ENCODE assay signal across 15 cellular contexts in the genomic region with DNA sequence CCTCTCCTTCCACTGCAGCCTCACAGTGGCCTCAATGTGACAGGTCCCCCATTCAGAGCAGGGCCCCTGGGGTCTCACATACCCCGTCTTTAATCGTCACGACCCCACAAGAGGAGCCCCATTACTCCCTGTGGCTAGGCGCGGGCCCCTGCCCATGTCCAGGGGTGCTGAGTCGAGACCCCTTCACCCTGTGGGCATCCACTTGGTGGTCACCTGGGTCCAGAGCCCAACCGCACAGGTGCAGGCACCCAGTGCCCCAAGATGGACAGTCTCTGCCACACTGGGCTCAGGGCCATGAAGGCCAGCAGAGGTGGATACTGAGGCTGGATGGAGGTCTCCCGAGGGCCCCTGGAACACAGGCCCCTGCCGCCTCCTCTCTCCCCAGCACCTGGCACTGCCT. TPM values are rescaled to one million over a fixed set of nuclear protein-coding genes. Genes with fewer than 3 reads are reported as not detected.
DNase-seq lines count a peak whose midpoint lies in the region; ATAC-seq and TF ChIP-seq lines count a peak whose summit lies in the region.
"Had no signal": no experiment of that assay in that cellular context is flagged by ENCODE, and none has a peak within 500 bp of the region (broad histone marks: within the 10 kb centered on the region; RNA-seq: fewer than 3 reads in every experiment).

No MANE protein-coding gene starts in this region.

- H3K4me3 ChIP-seq in CD8-positive, alpha-beta T cell (ENCODE audit: low read depth, low read length), result no peak overlapping the region
- H3K4me3 ChIP-seq in Loucy (ENCODE audit: low read length, poor library complexity, severe bottlenecking) (peak overlapping the region; percentile 99), colonic mucosa (no peak overlapping the region), psoas muscle (peak overlapping the region; percentile 88), H7 (ENCODE audit: insufficient read depth, low read depth, low read length) (no peak overlapping the region)
- H3K4me3 ChIP-seq: HAP-1 had no signal

- H4K20me1 ChIP-seq in Loucy (ENCODE audit: insufficient read depth, low read length, poor library complexity, severe bottlenecking), result peaks cover 73% of the 10 kb centered on the region

- no peaks in the 10 kb centered on the region for H3K27me3 ChIP-seq in CD8-positive, alpha-beta T cell (ENCODE audit: insufficient read depth, low read length)
- H3K27me3 ChIP-seq in Loucy (ENCODE audit: insufficient read depth, low read length, poor library complexity, severe bottlenecking) (peaks cover 4% of the 10 kb centered on the region), colonic mucosa (no peaks in the 10 kb centered on the region), psoas muscle (ENCODE audit: insufficient read depth in 3 of 3, low read length in 2 of 3) (no peaks in the 10 kb centered on the region), H7 (ENCODE audit: control insufficient read depth, insufficient read depth, low read length) (no peaks in the 10 kb centered on the region)

- H3K27me3 Mint-ChIP-seq in CD8-positive, alpha-beta T cell (ENCODE audit: low read depth), result no peaks in the 10 kb centered on the region

- POLR2A ChIA-PET in CD8-positive, alpha-beta T cell (lab: Charles Lee), result interaction anchor here (0.9 to 15.7 kb wide), 2 partner anchors 10 to 60 kb away, joined by 4 to 647 read pairs; a partner anchor contains a TSS

- no peak overlapping the region for H3K27ac ChIP-seq in CD8-positive, alpha-beta T cell (ENCODE audit: low read depth, low read length)
- H3K27ac ChIP-seq in colonic mucosa (peak overlapping the region; percentile 63), psoas muscle (no peak overlapping the region)

- intact Hi-C loops in CD8-positive, alpha-beta T cell (cut with DNase I, micrococcal nuclease), result no loop called here
- intact Hi-C loops in colonic mucosa (cut with DNase I) (no loop called here), psoas muscle (cut with DNase I) (no loop called here)

- no peaks in the 10 kb centered on the region for H3K9me3 Mint-ChIP-seq in CD8-positive, alpha-beta T cell

- WGBS in psoas muscle, 3 donors, result 77 to 86% (median 80%) methylated on average over 9 of the region's 9 CpGs

- H3K9me2 ChIP-seq in Loucy (replicated peaks; ENCODE audit: low read depth, low read length), result no peaks in the 10 kb centered on the region

- peaks cover 11% of the 10 kb centered on the region for H3K36me3 ChIP-seq in CD8-positive, alpha-beta T cell (ENCODE audit: insufficient read depth, low read length)
- H3K36me3 ChIP-seq in Loucy (ENCODE audit: insufficient read depth, low read length) (peaks cover 12% of the 10 kb centered on the region; the same call in 1 of the 2 replicates), colonic mucosa (no peaks in the 10 kb centered on the region), psoas muscle (ENCODE audit: insufficient read depth in 1 of 2, low read depth in 1 of 2) (peaks cover 0 to 15% of the 10 kb centered on the region in 2 donors), H7 (replicated peaks; ENCODE audit: control insufficient read depth, insufficient read depth, low read length) (peaks cover 2% of the 10 kb centered on the region)

- CTCF ChIA-PET in CD8-positive, alpha-beta T cell (lab: Charles Lee), result interaction anchor here (1.2 kb wide), 1 partner anchor 186 kb away, joined by 3 read pairs; no protein-coding TSS in a partner anchor

- H3K27ac Mint-ChIP-seq in CD8-positive, alpha-beta T cell, result no peak overlapping the region

- H3K4me1 Mint-ChIP-seq in CD8-positive, alpha-beta T cell (ENCODE audit: low read depth), result peaks cover 47% of the 10 kb centered on the region

- peak overlapping the region; percentile 90 for H3K4me3 Mint-ChIP-seq in CD8-positive, alpha-beta T cell

- H3K4me1 ChIP-seq in CD8-positive, alpha-beta T cell (ENCODE audit: insufficient read depth, low read length), result peaks cover 41% of the 10 kb centered on the region
- H3K4me1 ChIP-seq in Loucy (ENCODE audit: insufficient read depth, low read length, poor library complexity, severe bottlenecking) (peaks cover 26% of the 10 kb centered on the region), colonic mucosa (peaks cover 41% of the 10 kb centered on the region), psoas muscle (peaks cover 57% of the 10 kb centered on the region)

- peaks cover 8% of the 10 kb centered on the region for H3K36me3 Mint-ChIP-seq in CD8-positive, alpha-beta T cell

- H3F3A ChIP-seq in Loucy (ENCODE audit: low read depth), result peaks cover 8% of the 10 kb centered on the region; the same call in 1 of the 2 replicates

- H3K9ac ChIP-seq in Loucy (ENCODE audit: low read depth, low read length, poor library complexity, severe bottlenecking) (peak overlapping the region; percentile 97), colonic mucosa (ENCODE audit: low read depth in 2 of 2, low read length in 2 of 2) (peak overlapping the region; percentile 21 to 47)

- H3K9me3 ChIP-seq in CD8-positive, alpha-beta T cell (ENCODE audit: low read length), result no peaks in the 10 kb centered on the region
- H3K9me3 ChIP-seq in Loucy (ENCODE audit: insufficient read depth, low read depth, low read length) (no peaks in the 10 kb centered on the region), colonic mucosa (no peaks in the 10 kb centered on the region), psoas muscle (no peaks in the 10 kb centered on the region)
- H3K9me3 ChIP-seq: HAP-1 had no signal

- H3K79me2 ChIP-seq in Loucy (ENCODE audit: insufficient read depth, low read length), result peaks cover 77% of the 10 kb centered on the region

- H3K4me2 ChIP-seq in Loucy (ENCODE audit: low read depth, low read length, poor library complexity, severe bottlenecking), result peak overlapping the region; percentile 97

- no peak for DNase-seq in CD8-positive, alpha-beta T cell
- DNase-seq in colonic mucosa (no peak), psoas muscle (peak in 1 of 2 donors; percentile 50), HK-2 (ENCODE audit: unreplicated experiment) (no peak), DMS79 (lab: John Stamatoyannopoulos, UW) (no peak), H7 (no peak)
- DNase-seq: DMS153, foreskin melanocyte, NCI-H1694, Right ventricle myocardium superior had no signal

- no peak for TF ChIP-seq CTCF in CD8-positive, alpha-beta T cell (IDR thresholded peaks at IDR 0.05)
- TF ChIP-seq CTCF in Loucy (conservative IDR thresholded peaks at IDR 0.05; ENCODE audit: low read length) (no peak), colonic mucosa (IDR thresholded peaks at IDR 0.05) (no peak), psoas muscle (IDR thresholded peaks at IDR 0.05) (no peak)

- H2AFZ ChIP-seq in Loucy (ENCODE audit: low read length), result no peak overlapping the region

- ATAC-seq in CD8-positive, alpha-beta T cell, result no peak
- ATAC-seq in psoas muscle, result no peak
- ATAC-seq in activated CD4-positive, CD25-positive, alpha-beta regulatory T cell treated with anti-CD3 and anti-CD28 coated beads, Interleukin-2, amount 50 U/mL, for 24 hours, result no peak

RNA-seq across cellular contexts. Expression of a gene that starts 3.0 kb away (rescaled TPM):
- total RNA-seq in CD8-positive, alpha-beta T cell, result 100 to 1,000 TPM; 408 to 443 TPM
- 100 to 1,000 TPM; 170 to 235 TPM for total RNA-seq in colonic mucosa
- total RNA-seq in psoas muscle, result 100 to 1,000 TPM in 1 of 4 donors, 10 to 100 TPM in 3; 67.1 to 128 (median 87.4) TPM
- 100 to 1,000 TPM in 1 of 3 donors, 10 to 100 TPM in 2; 80.6 to 133 (median 89.9) TPM for polyA plus RNA-seq in psoas muscle
- total RNA-seq in H7 (2014; rRNA removed; shearing (Covaris generic)), result 153 and 185 TPM in 2 replicates

RNA-seq across cellular contexts. Expression of a gene that starts 3.4 kb away (rescaled TPM):
- total RNA-seq in CD8-positive, alpha-beta T cell, result not detected
- total RNA-seq in colonic mucosa (not detected), psoas muscle (not detected)
- not detected for polyA plus RNA-seq in psoas muscle
- total RNA-seq in H7 (2014; rRNA removed; shearing (Covaris generic)), result not detected in 2 replicates
- total RNA-seq: bronchial epithelial cell, lung microvascular endothelial cell, Right ventricle myocardium superior had no signal

RNA-seq across cellular contexts. Expression of a gene that starts 8.5 kb away (rescaled TPM):
- 100 to 1,000 TPM; 382 to 392 TPM for total RNA-seq in CD8-positive, alpha-beta T cell
- total RNA-seq in colonic mucosa (100 to 1,000 TPM; 108 to 132 TPM), psoas muscle (1 to 10 TPM; 3.0 to 9.5 (median 8.5) TPM)
- polyA plus RNA-seq in psoas muscle, result 1 to 10 TPM; 1.7 to 6.3 (median 2.3) TPM
- 440 and 495 TPM in 2 replicates for total RNA-seq in H7 (2014; rRNA removed; shearing (Covaris generic))

RNA-seq across cellular contexts. Expression of a gene that starts 17.7 kb away (rescaled TPM):
- total RNA-seq in CD8-positive, alpha-beta T cell, result under 1 TPM; 0.35 to 0.53 TPM
- total RNA-seq in colonic mucosa (not detected), psoas muscle (under 1 TPM in 1 of 4 donors, not detected in 3; 0.16 TPM)
- under 1 TPM in 1 of 3 donors, not detected in 2; 0.01 TPM for polyA plus RNA-seq in psoas muscle
- total RNA-seq in H7 (2014; rRNA removed; shearing (Covaris generic)), result 0.03 and 0.07 TPM in 2 replicates
- total RNA-seq: Right ventricle myocardium superior had no signal

RNA-seq across cellular contexts. Expression of a gene that starts 22.0 kb away (rescaled TPM):
- 10 to 100 TPM; 93.3 to 98.0 TPM for total RNA-seq in CD8-positive, alpha-beta T cell
- 10 to 100 TPM; 23.9 to 31.6 TPM for total RNA-seq in colonic mucosa
- 10 to 100 TPM in 3 of 4 donors, 1 to 10 TPM in 1; 5.2 to 19.5 (median 16.5) TPM for total RNA-seq in psoas muscle
- 10 to 100 TPM in 1 of 3 donors, 1 to 10 TPM in 2; 2.6 to 10.1 (median 3.3) TPM for polyA plus RNA-seq in psoas muscle
- 17.9 and 19.7 TPM in 2 replicates for total RNA-seq in H7 (2014; rRNA removed; shearing (Covaris generic))

Comparison
In these comparisons a context has a peak if more than half of its experiments do, and no peak if none do; other contexts are left out.
1. H3K4me3 ChIP-seq: peak in Loucy (single experiment) and psoas muscle (single experiment); none in CD8-positive, alpha-beta T cell (single experiment), colonic mucosa (single experiment) and H7 (single experiment).
2. RNA of a gene that starts 8.5 kb away (total RNA-seq): 440 to 495 TPM in H7, 382 to 392 TPM in CD8-positive, alpha-beta T cell and 108 to 132 TPM in colonic mucosa; 3.0 to 9.5 TPM in psoas muscle; every median in the first group is over 10 times any median in the second.